In the genomic region with DNA sequence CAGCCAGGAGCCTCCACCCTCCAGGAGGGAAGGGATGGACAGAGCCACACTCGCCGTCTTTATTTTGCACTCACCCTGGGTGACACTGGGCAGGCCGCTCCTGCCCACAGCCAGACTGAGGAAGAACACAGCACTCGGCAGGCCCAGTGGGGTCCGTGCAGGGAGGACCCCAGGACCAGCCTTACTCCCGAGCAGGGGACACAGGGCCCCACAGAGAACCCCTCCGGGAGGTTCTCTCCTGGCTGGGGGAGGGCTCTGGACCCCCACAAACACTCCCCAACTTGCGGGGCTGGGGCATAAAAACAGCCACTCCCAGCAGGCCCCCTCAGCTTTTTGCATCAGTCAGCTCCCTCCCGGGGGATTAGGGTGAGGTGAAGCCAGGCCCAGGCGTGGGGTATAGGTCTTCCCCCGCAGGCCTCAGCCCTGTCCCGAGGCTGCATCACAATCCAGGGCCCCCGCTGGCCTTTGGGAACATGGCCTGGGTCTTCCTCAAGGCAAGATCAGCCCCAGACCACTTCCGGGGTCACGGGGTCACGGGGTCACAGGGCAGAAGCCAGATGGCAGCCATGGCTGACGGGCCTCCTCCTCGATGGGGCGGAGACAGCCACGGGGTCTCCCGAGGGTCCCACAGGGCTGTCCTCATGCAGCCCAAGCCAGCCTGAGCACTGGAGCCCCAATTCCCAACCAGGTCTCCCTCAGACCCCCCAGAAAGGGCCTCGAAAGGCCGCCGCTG, we compare ENCODE assay signal across 1 cellular context.
TF ChIP-seq lines count a peak whose summit lies in the region.

No MANE protein-coding gene starts in this region.

TF ChIP-seq in A549, 52 proteins besides CTCF, POLR2A, EP300 and RAD21 (continued from another document):
- TF ChIP-seq, protein P1, sequence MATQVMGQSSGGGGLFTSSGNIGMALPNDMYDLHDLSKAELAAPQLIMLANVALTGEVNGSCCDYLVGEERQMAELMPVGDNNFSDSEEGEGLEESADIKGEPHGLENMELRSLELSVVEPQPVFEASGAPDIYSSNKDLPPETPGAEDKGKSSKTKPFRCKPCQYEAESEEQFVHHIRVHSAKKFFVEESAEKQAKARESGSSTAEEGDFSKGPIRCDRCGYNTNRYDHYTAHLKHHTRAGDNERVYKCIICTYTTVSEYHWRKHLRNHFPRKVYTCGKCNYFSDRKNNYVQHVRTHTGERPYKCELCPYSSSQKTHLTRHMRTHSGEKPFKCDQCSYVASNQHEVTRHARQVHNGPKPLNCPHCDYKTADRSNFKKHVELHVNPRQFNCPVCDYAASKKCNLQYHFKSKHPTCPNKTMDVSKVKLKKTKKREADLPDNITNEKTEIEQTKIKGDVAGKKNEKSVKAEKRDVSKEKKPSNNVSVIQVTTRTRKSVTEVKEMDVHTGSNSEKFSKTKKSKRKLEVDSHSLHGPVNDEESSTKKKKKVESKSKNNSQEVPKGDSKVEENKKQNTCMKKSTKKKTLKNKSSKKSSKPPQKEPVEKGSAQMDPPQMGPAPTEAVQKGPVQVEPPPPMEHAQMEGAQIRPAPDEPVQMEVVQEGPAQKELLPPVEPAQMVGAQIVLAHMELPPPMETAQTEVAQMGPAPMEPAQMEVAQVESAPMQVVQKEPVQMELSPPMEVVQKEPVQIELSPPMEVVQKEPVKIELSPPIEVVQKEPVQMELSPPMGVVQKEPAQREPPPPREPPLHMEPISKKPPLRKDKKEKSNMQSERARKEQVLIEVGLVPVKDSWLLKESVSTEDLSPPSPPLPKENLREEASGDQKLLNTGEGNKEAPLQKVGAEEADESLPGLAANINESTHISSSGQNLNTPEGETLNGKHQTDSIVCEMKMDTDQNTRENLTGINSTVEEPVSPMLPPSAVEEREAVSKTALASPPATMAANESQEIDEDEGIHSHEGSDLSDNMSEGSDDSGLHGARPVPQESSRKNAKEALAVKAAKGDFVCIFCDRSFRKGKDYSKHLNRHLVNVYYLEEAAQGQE (IDR thresholded peaks at IDR 0.05), result no peak
- TF ChIP-seq HDAC2 (IDR thresholded peaks at IDR 0.05), result no peak
- no peak for TF ChIP-seq FOSB (CRISPR knock-in tag; IDR thresholded peaks at IDR 0.05)
- TF ChIP-seq JUN (IDR thresholded peaks at IDR 0.05), result no peak
TF ChIP-seq in A549: peak in this region for 1.
